In genomic region chr19:8552810-8553209, GRCh38 we compare ENCODE assay signal across 11 cellular contexts. TPM values are rescaled to one million over a fixed set of nuclear protein-coding genes. Genes with fewer than 3 reads are reported as not detected.
DNase-seq lines count a peak whose midpoint lies in the region; ATAC-seq and TF ChIP-seq lines count a peak whose summit lies in the region.
"Had no signal": no experiment of that assay in that cellular context is flagged by ENCODE, and none has a peak within 500 bp of the region (broad histone marks: within the 10 kb centered on the region; RNA-seq: fewer than 3 reads in every experiment).

No MANE protein-coding gene starts in this region.

- no peaks in the 10 kb centered on the region for H3K9me2 ChIP-seq in HCT116 (ENCODE audit: insufficient read depth)

- H3K9me3 ChIP-seq in CD4-positive, alpha-beta memory T cell (ENCODE audit: control insufficient read depth in 1 of 2, low read length in 2 of 2): no peaks in the 10 kb centered on the region
- no peaks in the 10 kb centered on the region for H3K9me3 ChIP-seq in HCT116 (ENCODE audit: control insufficient read depth in 1 of 2, insufficient read depth in 1 of 2, low read depth in 1 of 2, low read length in 2 of 2)
- no peaks in the 10 kb centered on the region for H3K9me3 ChIP-seq in suprapubic skin
- H3K9me3 ChIP-seq: body of pancreas, transverse colon had no signal

- H3K4me2 ChIP-seq in HCT116 (ENCODE audit: low read length): peak overlapping the region; percentile 60

- intact Hi-C loops in CD4-positive, alpha-beta memory T cell (cut with micrococcal nuclease): no loop called here
- intact Hi-C loops in HCT116 (cut with micrococcal nuclease): no loop called here

- no peaks in the 10 kb centered on the region for H3K27me3 ChIP-seq in CD4-positive, alpha-beta memory T cell (ENCODE audit: insufficient read depth, low read length)
- no peaks in the 10 kb centered on the region for H3K27me3 ChIP-seq in HCT116 (ENCODE audit: insufficient read depth, low read length)
- H3K27me3 ChIP-seq in suprapubic skin: no peaks in the 10 kb centered on the region
- H3K27me3 ChIP-seq: body of pancreas, transverse colon had no signal

- no peak overlapping the region for H3K27ac ChIP-seq in CD4-positive, alpha-beta memory T cell (ENCODE audit: low read depth, low read length)
- H3K27ac ChIP-seq in HCT116 (ENCODE audit: low read depth, low read length) (no peak overlapping the region), suprapubic skin (no peak overlapping the region)
- H3K27ac ChIP-seq: body of pancreas, transverse colon had no signal

- H3K4me3 ChIP-seq in CD4-positive, alpha-beta memory T cell (ENCODE audit: low read length in 2 of 2): no peak overlapping the region
- peak overlapping the region; percentile 10 to 26 for H3K4me3 ChIP-seq in HCT116 (replicated peaks in 1 of 2; ENCODE audit: low read depth in 1 of 2, low read length in 2 of 2)
- no peak overlapping the region for H3K4me3 ChIP-seq in suprapubic skin
- H3K4me3 ChIP-seq: body of pancreas, transverse colon had no signal

- H3K4me3 Mint-ChIP-seq in CD4-positive, alpha-beta memory T cell: no peak overlapping the region
- H3K4me3 Mint-ChIP-seq: IgD-negative memory B cell had no signal

- 63% methylated on average over 10 of the region's 10 CpGs for WGBS in suprapubic skin

- H4K20me1 ChIP-seq in HCT116 (ENCODE audit: insufficient read depth): no peaks in the 10 kb centered on the region

- H3K9ac ChIP-seq in HCT116 (ENCODE audit: low read length): no peak overlapping the region

- H3K27ac Mint-ChIP-seq in CD4-positive, alpha-beta memory T cell: peak overlapping the region in 6 of 7 donors; percentile 0 to 81 (median 44)

- peaks cover 38% of the 10 kb centered on the region for H3K36me3 ChIP-seq in CD4-positive, alpha-beta memory T cell (ENCODE audit: insufficient read depth, low read length)
- H3K36me3 ChIP-seq in HCT116 (ENCODE audit: control insufficient read depth in 1 of 2, insufficient read depth in 2 of 2, low read length in 2 of 2): no peaks in the 10 kb centered on the region
- H3K36me3 ChIP-seq in suprapubic skin: peaks cover 6% of the 10 kb centered on the region
- H3K36me3 ChIP-seq: transverse colon had no signal

- ATAC-seq in HCT116: peak; percentile 88
- peak; percentile 77 for ATAC-seq in SK-N-SH treated with all-trans-retinoic acid at 6 μM for 48 hours
- no peak for ATAC-seq in GM19023 (IDR thresholded peaks at IDR 0.05; ENCODE audit: unreplicated experiment)
- no peak for ATAC-seq in GM21825 (IDR thresholded peaks at IDR 0.05; ENCODE audit: unreplicated experiment)
- ATAC-seq: body of pancreas had no signal

- H3K79me2 ChIP-seq in HCT116 (ENCODE audit: insufficient read depth, low read length): no peaks in the 10 kb centered on the region

- RAD21 ChIA-PET in HCT116 (lab: Charles Lee; ENCODE audit: low non-redundant PET in 1 of 2, low total read pairs in 2 of 2, uncharacterized antibody in 2 of 2, unreplicated experiment in 2 of 2): no interaction called here

- TF ChIP-seq CTCF in HCT116 (IDR thresholded peaks at IDR 0.05 in 2 of 3, conservative IDR thresholded peaks at IDR 0.05 in 1 of 3; ENCODE audit: borderline replicate concordance in 1 of 3, insufficient read depth in 1 of 3, low read depth in 2 of 3, low read length in 2 of 3) (no peak), suprapubic skin (IDR thresholded peaks at IDR 0.05) (no peak)

- peak overlapping the region; percentile 29 for H2AFZ ChIP-seq in HCT116 (ENCODE audit: low read depth, low read length, poor library complexity, severe bottlenecking)

- no peak for TF ChIP-seq RAD21 in HCT116 (IDR thresholded peaks at IDR 0.05; ENCODE audit: low read depth)

- H3K27me3 Mint-ChIP-seq in CD4-positive, alpha-beta memory T cell: no peaks in the 10 kb centered on the region
- H3K27me3 Mint-ChIP-seq: IgD-negative memory B cell had no signal

- TF ChIP-seq POLR2A in HCT116 (IDR thresholded peaks at IDR 0.05; ENCODE audit: borderline replicate concordance, extremely low read depth, insufficient read depth, insufficient read length) (no peak), suprapubic skin (IDR thresholded peaks at IDR 0.05) (no peak)

- POLR2A ChIA-PET in CD4-positive, alpha-beta memory T cell (lab: Charles Lee; ENCODE audit: partially characterized antibody): interaction anchor here (0.8 to 1.2 kb wide), 2 partner anchors 25 to 34 kb away, joined by 3 read pairs; partner anchors contain the start of gene MYO1F
- POLR2A ChIA-PET in HCT116 (lab: Charles Lee): no interaction called here

- H3K4me1 ChIP-seq in CD4-positive, alpha-beta memory T cell (ENCODE audit: insufficient read depth, low read length): peaks cover 7% of the 10 kb centered on the region
- H3K4me1 ChIP-seq in HCT116 (ENCODE audit: control insufficient read depth in 1 of 2, insufficient read depth in 2 of 2, low read length in 2 of 2): peaks cover 0 to 10% of the 10 kb centered on the region in 2 experiments; a peak in 1 of 4 replicates
- H3K4me1 ChIP-seq in suprapubic skin: no peaks in the 10 kb centered on the region
- H3K4me1 ChIP-seq: body of pancreas, transverse colon had no signal

- CTCF ChIA-PET in CD4-positive, alpha-beta memory T cell (lab: Charles Lee; ENCODE audit: partially characterized antibody): interaction anchor here (12.9 kb wide), 1 partner anchor 26 kb away, joined by 111 read pairs; the partner anchor contains the start of gene MYO1F
- CTCF ChIA-PET in HCT116 (lab: Charles Lee): no interaction called here

- H3K4me1 Mint-ChIP-seq in CD4-positive, alpha-beta memory T cell: peaks cover 6 to 20% (median 11%) of the 10 kb centered on the region in 4 donors

- DNase-seq in CD4-positive, alpha-beta memory T cell: no peak
- DNase-seq in HCT116 (ENCODE audit: low read depth, low spot score) (peak; percentile 75), hepatic stellate cell (ENCODE audit: low spot score) (peak; percentile 37), hippocampal formation (lab: John Stamatoyannopoulos, UW) (no peak), suprapubic skin (ENCODE audit: low spot score in 2 of 2) (no peak)
- DNase-seq: body of pancreas, transverse colon had no signal

- no TSS peak for BruUV-seq in HCT116 (replicated peaks; lab: Mats Ljungman, UMichigan)

- no peak for TF ChIP-seq EP300 in suprapubic skin (IDR thresholded peaks at IDR 0.05)

- H3K36me3 Mint-ChIP-seq in CD4-positive, alpha-beta memory T cell: peaks cover 33 to 52% of the 10 kb centered on the region in 2 donors

- no peaks in the 10 kb centered on the region for H3K9me3 Mint-ChIP-seq in CD4-positive, alpha-beta memory T cell
- H3K9me3 Mint-ChIP-seq: IgD-negative memory B cell had no signal

TF ChIP-seq in HCT116, 20 proteins besides CTCF, POLR2A, EP300 and RAD21 (continues in another document):
- TF ChIP-seq TCF7L2 (IDR thresholded peaks at IDR 0.05; ENCODE audit: borderline replicate concordance, extremely low read depth, insufficient read depth, insufficient read length): no peak
- TF ChIP-seq SIN3A (IDR thresholded peaks at IDR 0.05; ENCODE audit: low read depth): peak; percentile 65; the same call in 1 of the 2 replicates

TF ChIP-seq in SK-N-SH treated with all-trans-retinoic acid at 6 μM for 48 hours, 23 proteins besides CTCF, POLR2A, EP300 and RAD21 (continues in another document):
- no peak for TF ChIP-seq PPARA (CRISPR knock-in tag; IDR thresholded peaks at IDR 0.05; ENCODE audit: borderline replicate concordance)
- TF ChIP-seq OSR1 (CRISPR knock-in tag; IDR thresholded peaks at IDR 0.05): no peak
- TF ChIP-seq TSHZ2 (CRISPR knock-in tag; IDR thresholded peaks at IDR 0.05): peak; percentile 25; the same call in 1 of the 2 replicates
- TF ChIP-seq CSDC2 (CRISPR knock-in tag; IDR thresholded peaks at IDR 0.05): no peak

RNA-seq across cellular contexts. Expression of gene MYO1F, which starts 24.4 kb away (rescaled TPM):
- total RNA-seq in CD4-positive, alpha-beta memory T cell: 100 to 1,000 TPM; 329 to 359 TPM
- polyA plus RNA-seq in CD4-positive, alpha-beta memory T cell: 100 to 1,000 TPM in 1 of 2 donors, 10 to 100 TPM in 1; 35.9 to 112 TPM
- total RNA-seq in HCT116 (2021; ENCODE audit: unreplicated experiment): 0.39 TPM
- 1.6 and 2.3 TPM in 2 replicates for polyA plus RNA-seq in HCT116 (2012)
- total RNA-seq in suprapubic skin: 10 to 100 TPM in 1 of 4 donors, 1 to 10 TPM in 3; 3.2 to 14.6 (median 3.3) TPM

RNA-seq across cellular contexts. Expression of gene ZNF414, which starts 38.8 kb away (rescaled TPM):
- 10 to 100 TPM; 45.1 to 50.4 TPM for total RNA-seq in CD4-positive, alpha-beta memory T cell
- 10 to 100 TPM in 1 of 2 donors, 1 to 10 TPM in 1; 9.5 to 25.8 TPM for polyA plus RNA-seq in CD4-positive, alpha-beta memory T cell
- total RNA-seq in HCT116 (2021; ENCODE audit: unreplicated experiment): 31.9 TPM
- 29.8 and 35.3 TPM in 2 replicates for polyA plus RNA-seq in HCT116 (2012)
- 10 to 100 TPM; 10.4 to 43.7 (median 18.0) TPM for total RNA-seq in suprapubic skin

RNA-seq across cellular contexts. Expression of gene PRAM1, which starts 50.4 kb away (rescaled TPM):
- 1 to 10 TPM; 2.3 to 2.6 TPM for total RNA-seq in CD4-positive, alpha-beta memory T cell
- polyA plus RNA-seq in CD4-positive, alpha-beta memory T cell: not detected
- 1.3 TPM for total RNA-seq in HCT116 (2021; ENCODE audit: unreplicated experiment)
- polyA plus RNA-seq in HCT116 (2012): 1.3 and 1.5 TPM in 2 replicates
- total RNA-seq in suprapubic skin: 1 to 10 TPM in 1 of 4 donors, under 1 TPM in 2, not detected in 1; 0.25 to 2.3 (median 0.34) TPM
- polyA plus RNA-seq: IgD-negative memory B cell had no signal

RNA-seq across cellular contexts. Expression of gene ADAMTS10, which starts 57.7 kb away (rescaled TPM):
- total RNA-seq in CD4-positive, alpha-beta memory T cell: 10 to 100 TPM; 66.0 to 67.2 TPM
- polyA plus RNA-seq in CD4-positive, alpha-beta memory T cell: 1 to 10 TPM in 1 of 2 donors, under 1 TPM in 1; 0.59 to 2.2 TPM
- total RNA-seq in HCT116 (2021; ENCODE audit: unreplicated experiment) (10.2 TPM), suprapubic skin (10 to 100 TPM in 1 of 4 donors, 1 to 10 TPM in 3; 1.8 to 39.6 (median 6.2) TPM)
- polyA plus RNA-seq in HCT116 (2012): 8.4 TPM in 2 replicates
- polyA plus RNA-seq: IgD-negative memory B cell had no signal

Comparison
In these comparisons a context has a peak if more than half of its experiments do, and no peak if none do; other contexts are left out.
1. DNase-seq: peak in HCT116 (single experiment) and hepatic stellate cell (single experiment); none in CD4-positive, alpha-beta memory T cell (0 of 5), hippocampal formation (0 of 2) and suprapubic skin (0 of 2).
2. H3K4me3 ChIP-seq: peak in HCT116 (2 of 2); none in CD4-positive, alpha-beta memory T cell (0 of 2) and suprapubic skin (single experiment).
3. ATAC-seq: peak in HCT116 (single experiment) and SK-N-SH treated with all-trans-retinoic acid at 6 μM for 48 hours (single experiment); none in GM19023 (single experiment) and GM21825 (single experiment).
4. RNA of gene MYO1F, which starts 24.4 kb away (total RNA-seq): 329 to 359 TPM in CD4-positive, alpha-beta memory T cell; 3.2 to 14.6 TPM in suprapubic skin and 0.39 TPM in HCT116 (single experiment); every median in the first group is over 10 times any median in the second.